Comparison of ENCODE assay signal across 6 cellular contexts in the genomic region with DNA sequence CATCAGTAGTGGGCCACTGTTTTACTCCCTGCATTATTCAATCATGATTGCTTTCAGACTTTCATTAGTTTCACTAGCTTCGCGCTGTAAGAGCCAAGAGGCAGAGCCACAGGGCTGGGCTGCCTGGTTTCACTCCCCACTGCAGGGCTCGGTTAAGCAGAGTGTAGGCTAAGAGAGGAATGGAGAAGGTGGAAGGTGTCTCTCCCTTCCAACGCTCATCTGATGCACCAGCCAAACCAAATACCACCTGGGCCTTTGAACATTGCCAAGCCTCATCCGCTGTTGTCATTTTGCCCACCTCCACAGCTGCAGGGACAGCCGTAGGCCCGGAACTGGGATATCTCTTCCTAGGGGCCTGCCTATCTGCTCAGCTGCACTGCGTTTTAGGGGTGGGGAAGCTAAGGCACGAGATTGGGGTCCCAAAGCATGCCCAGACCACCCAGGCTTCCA. TPM values are rescaled to one million over a fixed set of nuclear protein-coding genes. Genes with fewer than 3 reads are reported as not detected.
A peak's percentile ranks its signal among the peaks of the same experiment; 100 is the strongest.
DNase-seq lines count a peak whose midpoint lies in the region; ATAC-seq and TF ChIP-seq lines count a peak whose summit lies in the region.

No MANE protein-coding gene starts in this region.

- H3K4me1 Mint-ChIP-seq in osteocyte (ENCODE audit: unreplicated experiment): peaks cover 55% of the 10 kb centered on the region

- H3K36me3 Mint-ChIP-seq in osteocyte (ENCODE audit: unreplicated experiment): peaks cover 3% of the 10 kb centered on the region

- H3K27me3 Mint-ChIP-seq in osteocyte (ENCODE audit: unreplicated experiment): no peaks in the 10 kb centered on the region

- peak overlapping the region; percentile 93 for H3K27ac Mint-ChIP-seq in osteocyte (ENCODE audit: unreplicated experiment)

- DNase-seq in caudate nucleus (lab: John Stamatoyannopoulos, UW) (no peak), osteocyte (ENCODE audit: extremely low spot score, unreplicated experiment) (no peak), GM03348 (ENCODE audit: low spot score) (no peak)

- peak; percentile 2 for ATAC-seq in HG03095 (IDR thresholded peaks at IDR 0.05; ENCODE audit: unreplicated experiment)
- no peak for ATAC-seq in HG03280 (IDR thresholded peaks at IDR 0.05; ENCODE audit: unreplicated experiment)
- no peak for ATAC-seq in GM21619 (IDR thresholded peaks at IDR 0.05; ENCODE audit: unreplicated experiment)

- H3K9me3 Mint-ChIP-seq in osteocyte (ENCODE audit: unreplicated experiment): no peaks in the 10 kb centered on the region

- no peak for TF ChIP-seq CTCF in osteocyte (IDR thresholded peaks at IDR 0.05)

- H3K4me3 Mint-ChIP-seq in osteocyte (ENCODE audit: unreplicated experiment): peak overlapping the region; percentile 88

- peak overlapping the region; percentile 99 for H3K27ac ChIP-seq in caudate nucleus (ENCODE audit: low read depth, low read length)

RNA-seq across cellular contexts. Expression of gene SMARCB1, which starts 0.5 kb away (rescaled TPM):
- total RNA-seq in osteocyte: 126 and 127 TPM in 2 replicates

RNA-seq across cellular contexts. Expression of gene MMP11, which starts 13.6 kb away (rescaled TPM):
- 72.5 and 76.5 TPM in 2 replicates for total RNA-seq in osteocyte

RNA-seq across cellular contexts. Expression of gene CHCHD10, which starts 18.5 kb away (rescaled TPM):
- 30.6 and 34.0 TPM in 2 replicates for total RNA-seq in osteocyte

RNA-seq across cellular contexts. Expression of gene C22orf15, which starts 23.5 kb away (rescaled TPM):
- not detected in 2 replicates for total RNA-seq in osteocyte

RNA-seq across cellular contexts. Expression of gene VPREB3, which starts 32.1 kb away (rescaled TPM):
- total RNA-seq in osteocyte: not detected in 2 replicates
